ENCODE assay signal across 8 cellular contexts in the genomic region with DNA sequence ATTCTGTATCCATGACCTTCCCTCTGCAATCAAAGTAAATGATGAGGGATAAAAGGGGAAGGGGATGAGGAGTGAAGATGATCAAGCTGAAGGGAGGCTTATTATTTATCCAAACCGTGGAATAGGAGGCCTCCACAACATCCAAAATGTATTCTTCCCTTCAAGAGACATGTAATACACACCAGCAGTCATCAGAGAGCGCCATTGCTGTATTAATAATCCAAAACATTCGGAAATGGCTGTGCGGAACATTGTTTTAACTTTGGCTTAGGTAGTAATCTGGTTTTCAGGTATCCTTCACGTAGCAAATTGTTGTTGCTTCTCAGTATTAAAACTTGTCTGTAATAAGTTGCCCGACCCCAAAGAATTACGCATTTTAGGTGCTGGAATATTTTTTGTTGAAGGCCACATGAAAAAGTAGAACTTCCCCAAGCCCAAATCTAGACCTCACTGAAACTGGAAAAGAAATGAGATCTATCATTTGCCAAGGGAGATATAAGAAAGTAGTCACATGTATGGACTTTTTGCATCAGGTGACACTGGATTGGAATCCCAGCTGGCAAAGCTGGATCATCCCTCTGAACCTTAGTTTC. TPM values are rescaled to one million over a fixed set of nuclear protein-coding genes. Genes with fewer than 3 reads are reported as not detected.
DNase-seq lines count a peak whose midpoint lies in the region; ATAC-seq, FAIRE-seq and TF ChIP-seq lines count a peak whose summit lies in the region.

No MANE protein-coding gene starts in this region.

- H2BK5ac ChIP-seq in H1 (ENCODE audit: low read depth, low read length) = no peak overlapping the region; the same call in 1 of the 2 replicates

- H3K4me3 Mint-ChIP-seq in nephron = peak overlapping the region in 1 of 3 experiments; percentile 46

- ATAC-seq in HG02642 (IDR thresholded peaks at IDR 0.05; ENCODE audit: poor library complexity, unreplicated experiment) = no peak

- H4K91ac ChIP-seq in H1 (replicated peaks; ENCODE audit: insufficient read length, low read length) = peak overlapping the region; percentile 89

- H3K23me2 ChIP-seq in H1 (ENCODE audit: low read depth, low read length) = peaks cover 11% of the 10 kb centered on the region

- peak overlapping the region; percentile 71 to 90 (median 86) for H3K27ac Mint-ChIP-seq in nephron

- no peak overlapping the region for H2AK5ac ChIP-seq in H1 (ENCODE audit: low read depth, low read length)

- 0 out of 2 replicates have a peak overlapping the region, but pooled peaks have one; percentile 35 for H2BK12ac ChIP-seq in H1 (ENCODE audit: low read depth, low read length)

- peaks cover under 1 to 10% (median 5%) of the 10 kb centered on the region in 4 experiments; a peak in 4 of 7 replicates for H3K4me1 ChIP-seq in H1 (replicated peaks in 1 of 4; ENCODE audit: control insufficient read depth in 3 of 4, insufficient read depth in 4 of 4, low read length in 3 of 4)

- TF ChIP-seq CTCF in GM12865 (IDR thresholded peaks at IDR 0.05; ENCODE audit: insufficient read depth, low read depth, low read length, missing control alignments) (peak; percentile 74), WERI-Rb-1 (IDR thresholded peaks at IDR 0.05; ENCODE audit: low read depth, low read length) (peak; percentile 55), H1 (IDR thresholded peaks at IDR 0.05; ENCODE audit: control extremely low read depth in 1 of 3, insufficient read depth in 1 of 3, low read depth in 1 of 3, low read length in 3 of 3) (peak in 2 of 3 experiments; percentile 62 to 71; a peak in 3 of 4 replicates), nephron (IDR thresholded peaks at IDR 0.05; ENCODE audit: unreplicated experiment in 3 of 3) (peak; percentile 80 to 87 (median 82))

- H4K8ac ChIP-seq in H1 (ENCODE audit: extremely low read depth, insufficient read depth, low read length) = no peak overlapping the region

- peaks cover 16 to 21% of the 10 kb centered on the region in 2 experiments for H3K79me2 ChIP-seq in H1 (ENCODE audit: control insufficient read depth in 1 of 2, insufficient read depth in 2 of 2, low read length in 2 of 2)

- H2BK120ac ChIP-seq in H1 (replicated peaks; ENCODE audit: low read depth, low read length) = peak overlapping the region; percentile 88

- no peak overlapping the region for H3K4me2 ChIP-seq in H1 (ENCODE audit: insufficient read depth in 1 of 2, low read depth in 2 of 2, low read length in 2 of 2)

- no peak overlapping the region for H4K5ac ChIP-seq in H1 (ENCODE audit: insufficient read length, low read depth, low read length)

- H3K27me3 ChIP-seq in WERI-Rb-1 (ENCODE audit: insufficient read depth, low read depth, severe bottlenecking) (no peaks in the 10 kb centered on the region), H1 (replicated peaks in 1 of 4; ENCODE audit: control insufficient read depth in 3 of 4, extremely low read depth in 1 of 4, insufficient read depth in 3 of 4, low read length in 3 of 4) (no peaks in the 10 kb centered on the region)

- H3K23ac ChIP-seq in H1 (ENCODE audit: insufficient read length) = no peak overlapping the region

- peaks cover 5 to 16% of the 10 kb centered on the region in 2 experiments for H4K20me1 ChIP-seq in H1 (replicated peaks in 1 of 2; ENCODE audit: control insufficient read depth in 1 of 2, insufficient read depth in 2 of 2, low read length in 2 of 2)

- H3K4ac ChIP-seq in H1 (replicated peaks; ENCODE audit: insufficient read length, low read depth, low read length) = peak overlapping the region; percentile 71

- CTCF ChIA-PET in H1 (lab: Charles Lee; ENCODE audit: partially characterized antibody) = interaction anchor here (0.7 to 4.0 kb wide), 19 partner anchors 10 to 366 kb away, joined by 3 to 28 read pairs (median 4); no protein-coding TSS in a partner anchor

- no peak overlapping the region for H3K9ac ChIP-seq in H1 (replicated peaks in 1 of 4; ENCODE audit: extremely low read depth in 1 of 4, low read depth in 3 of 4, low read length in 3 of 4)

- H2BK15ac ChIP-seq in H1 (ENCODE audit: low read length) = no peak overlapping the region

- H3K18ac ChIP-seq in H1 (ENCODE audit: extremely low read depth, low read length) = no peak overlapping the region

- H3K9me3 ChIP-seq in WERI-Rb-1 (ENCODE audit: severe bottlenecking) (no peaks in the 10 kb centered on the region), H1 (ENCODE audit: insufficient read depth in 2 of 2, low read depth in 1 of 2, low read length in 1 of 2) (no peaks in the 10 kb centered on the region)

- H3K36me3 ChIP-seq in WERI-Rb-1 = peaks cover 12% of the 10 kb centered on the region
- H3K36me3 ChIP-seq in H1 (ENCODE audit: control insufficient read depth in 2 of 4, insufficient read depth in 4 of 4, low read length in 3 of 4) = no peaks in the 10 kb centered on the region

- no peak for TF ChIP-seq POLR2A in H1 (IDR thresholded peaks at IDR 0.05; ENCODE audit: control extremely low read depth in 1 of 2, low read depth in 2 of 2, low read length in 2 of 2)

- H3K14ac ChIP-seq in H1 (ENCODE audit: insufficient read length) = no peak overlapping the region

- H2AFZ ChIP-seq in H1 (ENCODE audit: low read length) = 0 out of 2 replicates have a peak overlapping the region, but pooled peaks have one; percentile 57

- 35% methylated on average over 7 of the region's 7 CpGs; no CpG with 5 or more reads in 1 of the 2 experiments for WGBS in H1 (ENCODE audit: extremely low coverage in 1 of 2, insufficient coverage in 1 of 2, insufficient read length in 1 of 2, insufficient replicate concordance in 2 of 2, low coverage in 1 of 2, low lambda C conversion rate in 2 of 2, missing lambda C conversion rate in 1 of 2), 2 experiments

- H3K4me1 Mint-ChIP-seq in nephron = peaks cover 44% of the 10 kb centered on the region

- POLR2A ChIA-PET in H1 (lab: Charles Lee; ENCODE audit: partially characterized antibody) = interaction anchor here (0.7 to 1.4 kb wide), 2 partner anchors 345 to 354 kb away, joined by 3 to 6 read pairs; no protein-coding TSS in a partner anchor

- FAIRE-seq in H1 (lab: Jason Lieb, UNC) = peak; percentile 70

- peaks cover 3% of the 10 kb centered on the region for H3K36me3 Mint-ChIP-seq in nephron (ENCODE audit: low read depth)

- no peak overlapping the region for H3K27ac ChIP-seq in WERI-Rb-1
- H3K27ac ChIP-seq in H1 (ENCODE audit: low read depth, low read length) = no peak overlapping the region

- H3K79me1 ChIP-seq in H1 (ENCODE audit: low read depth, low read length) = peaks cover 4% of the 10 kb centered on the region; the same call in 1 of the 2 replicates

- H3K56ac ChIP-seq in H1 (replicated peaks; ENCODE audit: insufficient read length, low read depth, low read length) = no peak overlapping the region

- peaks cover under 1% of the 10 kb centered on the region for H3K27me3 Mint-ChIP-seq in nephron (ENCODE audit: low read depth)

- no peaks in the 10 kb centered on the region for H3K9me3 Mint-ChIP-seq in nephron

- H3K4me3 ChIP-seq in GM12865 (ENCODE audit: low read depth, low read length) (no peak overlapping the region), WERI-Rb-1 (ENCODE audit: low read depth, low read length) (no peak overlapping the region), H1 (ENCODE audit: extremely low read depth in 1 of 4, insufficient read depth in 2 of 4, low read depth in 3 of 4, low read length in 4 of 4) (no peak overlapping the region)

- no peak for TF ChIP-seq EP300 in H1 (IDR thresholded peaks at IDR 0.05; ENCODE audit: borderline replicate concordance in 1 of 2, low read depth in 2 of 2, low read length in 2 of 2)

- TF ChIP-seq RAD21 in H1 (IDR thresholded peaks at IDR 0.05 in 1 of 2, conservative IDR thresholded peaks at IDR 0.05 in 1 of 2; ENCODE audit: low read depth in 2 of 2, low read length in 2 of 2) = peak; percentile 96 to 98

- no peak overlapping the region for H2BK20ac ChIP-seq in H1 (ENCODE audit: low read length)

- peak; percentile 72 for DNase-seq in AG08395 (ENCODE audit: low spot score)
- DNase-seq in GM12865 (ENCODE audit: low read depth) = peak; percentile 74
- DNase-seq in NCI-H2081 treated with DMSO at 0.1 percent for 48 hours (lab: John Stamatoyannopoulos, UW) = peak; percentile 36
- DNase-seq in WERI-Rb-1 = peak; percentile 36
- DNase-seq in H1 (ENCODE audit: low read depth in 1 of 2, low spot score in 2 of 2) = no peak
- DNase-seq in cortex of kidney (lab: John Stamatoyannopoulos, UW) = no peak

TF ChIP-seq in H1, 55 proteins besides CTCF, POLR2A, EP300 and RAD21:
- TF ChIP-seq BCL11A (IDR thresholded peaks at IDR 0.05; ENCODE audit: low read depth in 2 of 2, low read length in 2 of 2) = no peak
- TF ChIP-seq YY1 (IDR thresholded peaks at IDR 0.05; ENCODE audit: low read depth, low read length) = peak; percentile 23; the same call in 1 of the 2 replicates

RNA-seq across cellular contexts. Expression of a gene that starts 2.6 kb away (rescaled TPM):
- 143 and 149 TPM in 2 replicates for total RNA-seq in H1 (2021; fragmentation: NEBNext Ultra II Directional; extraction: Animal tissue kit (Norgen Biotek cat#: 25700))
- 83.1 and 107 TPM in 2 replicates for polyA plus RNA-seq in H1 (2011; rRNA removed)
- polyA plus RNA-seq in H1 (2011; cell fraction: cytosol; rRNA removed) = 127 TPM
- 58.0 TPM for polyA plus RNA-seq in H1 (2011; cell fraction: nucleus; rRNA removed)
- polyA plus RNA-seq in H1 (2012, experiment 1 of 2) = 133 to 170 TPM (median 136 TPM) in 4 replicates
- polyA plus RNA-seq in H1 (2012, experiment 2 of 2) = 111 TPM
- polyA plus RNA-seq in H1 (2013, experiment 1 of 2) = 117 TPM
- 117 TPM for polyA plus RNA-seq in H1 (2013, experiment 2 of 2)
- polyA minus RNA-seq in H1 (2011; rRNA and poly(A)+ RNA removed) = 114 and 131 TPM in 2 replicates
- polyA minus RNA-seq in H1 (2011; cell fraction: cytosol; rRNA and poly(A)+ RNA removed) = 68.5 TPM
- polyA minus RNA-seq in H1 (2011; cell fraction: nucleus; rRNA and poly(A)+ RNA removed) = 60.4 TPM

Comparison
In these comparisons a context has a peak if more than half of its experiments do, and no peak if none do; other contexts are left out.
1. DNase-seq: peak in AG08395 (single experiment), GM12865 (single experiment), NCI-H2081 treated with DMSO at 0.1 percent for 48 hours (single experiment) and WERI-Rb-1 (single experiment); none in H1 (0 of 2) and cortex of kidney (single experiment).
2. Peak in every context shown above with its lines, with median percentiles within 50 percentile points of each other: CTCF ChIP-seq.